In the genomic region with DNA sequence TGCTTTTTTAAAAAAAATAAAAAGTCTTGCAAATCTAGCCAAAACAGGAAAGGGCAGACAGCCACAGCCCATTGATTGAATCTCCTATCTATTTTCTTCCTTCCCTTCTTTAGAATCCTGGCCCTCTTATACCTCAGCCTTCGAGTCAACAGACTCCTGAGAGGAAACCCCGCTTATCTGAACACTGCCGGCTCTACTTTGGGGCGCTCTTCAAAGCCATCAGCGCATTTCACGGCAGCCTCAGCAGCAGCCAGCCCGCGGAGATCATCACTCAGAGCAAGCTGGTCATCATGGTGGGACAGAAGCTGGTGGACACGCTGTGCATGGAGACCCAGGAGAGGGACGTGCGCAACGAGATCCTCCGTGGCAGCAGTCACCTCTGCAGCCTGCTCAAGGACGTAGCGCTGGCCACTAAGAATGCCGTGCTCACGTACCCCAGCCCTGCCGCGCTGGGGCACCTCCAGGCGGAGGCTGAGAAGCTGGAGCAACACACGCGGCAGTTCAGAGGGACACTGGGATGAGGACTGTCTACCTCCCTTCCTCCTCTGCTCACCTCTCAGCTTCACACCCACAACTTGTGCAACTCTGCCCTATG, we compare ENCODE assay signal across 27 cellular contexts. TPM values are rescaled to one million over a fixed set of nuclear protein-coding genes. Genes with fewer than 3 reads are reported as not detected.
A peak's percentile ranks its signal among the peaks of the same experiment; 100 is the strongest.
DNase-seq lines count a peak whose midpoint lies in the region; ATAC-seq and TF ChIP-seq lines count a peak whose summit lies in the region.
"Had no signal": no experiment of that assay in that cellular context is flagged by ENCODE, and none has a peak within 500 bp of the region (broad histone marks: within the 10 kb centered on the region; RNA-seq: fewer than 3 reads in every experiment).

No MANE protein-coding gene starts in this region.

- H3K9me3 Mint-ChIP-seq in T-cell: no peaks in the 10 kb centered on the region
- H3K9me3 Mint-ChIP-seq: activated naive CD4-positive, alpha-beta T cell treated with anti-CD3 and anti-CD28 coated beads for 36 hours; activated T-cell treated with anti-CD3 and anti-CD28 coated beads, Interleukin-2, amount 50 U/mL, for 72 hours; immature natural killer cell; naive thymus-derived CD4-positive, alpha-beta T cell had no signal

- H3K4me1 ChIP-seq in ascending aorta: no peaks in the 10 kb centered on the region
- H3K4me1 ChIP-seq: colonic mucosa, esophagus squamous epithelium, left ventricle myocardium inferior, pancreas had no signal

- peak overlapping the region; percentile 58 to 73 for H3K27ac Mint-ChIP-seq in T-cell
- H3K27ac Mint-ChIP-seq: activated naive CD4-positive, alpha-beta T cell treated with anti-CD3 and anti-CD28 coated beads for 36 hours; activated T-cell treated with anti-CD3 and anti-CD28 coated beads, Interleukin-2, amount 50 U/mL, for 72 hours had no signal

- H3K4me3 Mint-ChIP-seq in T-cell: no peak overlapping the region
- H3K4me3 Mint-ChIP-seq: activated naive CD4-positive, alpha-beta T cell treated with anti-CD3 and anti-CD28 coated beads for 36 hours; activated T-cell treated with anti-CD3 and anti-CD28 coated beads, Interleukin-2, amount 50 U/mL, for 72 hours; immature natural killer cell; naive thymus-derived CD4-positive, alpha-beta T cell had no signal

- peaks cover 22 to 50% (median 30%) of the 10 kb centered on the region in 3 donors for H3K4me1 Mint-ChIP-seq in T-cell

- ATAC-seq in T-cell (replicated peaks in 1 of 4): no peak
- ATAC-seq: activated T-cell treated with anti-CD3 and anti-CD28 coated beads, Interleukin-2, amount 50 U/mL, for 72 hours; naive thymus-derived CD4-positive, alpha-beta T cell; pancreas; sciatic nerve; stimulated activated naive CD8-positive, alpha-beta T cell treated with anti-CD3 and anti-CD28 coated beads, Interleukin-15, Interleukin-2, amounts not matched to agents 100 U/mL and 50 U/mL, for 24 hours had no signal

- no peak overlapping the region for H3K4me3 ChIP-seq in ascending aorta
- H3K4me3 ChIP-seq: colonic mucosa, esophagus squamous epithelium, hepatocyte, left ventricle myocardium inferior, pancreas had no signal

- H3K36me3 Mint-ChIP-seq in T-cell: peaks cover 34% of the 10 kb centered on the region

- intact Hi-C loops in ascending aorta (cut with DNase I): no loop called here

- no peaks in the 10 kb centered on the region for H3K9me3 ChIP-seq in ascending aorta
- H3K9me3 ChIP-seq: colonic mucosa, esophagus squamous epithelium, left ventricle myocardium inferior, pancreas had no signal

- H3K27me3 ChIP-seq in ascending aorta: no peaks in the 10 kb centered on the region
- H3K27me3 ChIP-seq: colonic mucosa, esophagus squamous epithelium, hepatocyte, pancreas had no signal

- no peaks in the 10 kb centered on the region for H3K36me3 ChIP-seq in ascending aorta
- H3K36me3 ChIP-seq: colonic mucosa, esophagus squamous epithelium, left ventricle myocardium inferior, pancreas had no signal

- H3K27me3 Mint-ChIP-seq in T-cell: no peaks in the 10 kb centered on the region
- H3K27me3 Mint-ChIP-seq: naive thymus-derived CD4-positive, alpha-beta T cell had no signal

- no peak for TF ChIP-seq CTCF in ascending aorta (IDR thresholded peaks at IDR 0.05)

- CTCF ChIA-PET in T-cell (lab: Charles Lee): no interaction called here

- POLR2A ChIA-PET in T-cell (lab: Charles Lee): interaction anchor here in 1 of 2 donors (0.9 kb wide), 1 partner anchor 46 kb away, joined by 5 read pairs; a partner anchor contains a TSS

- DNase-seq in CMK (ENCODE audit: low read depth) (peak; percentile 86), GM03348 (ENCODE audit: low spot score) (peak; percentile 18), T-cell (no peak), left kidney (ENCODE audit: low read depth, low spot score) (peak; percentile 10), NCI-H526 (lab: John Stamatoyannopoulos, UW) (no peak), D341Med (ENCODE audit: low spot score) (no peak), ascending aorta (ENCODE audit: low spot score in 2 of 2) (no peak)
- DNase-seq: activated naive CD4-positive, alpha-beta T cell treated with anti-CD3 and anti-CD28 coated beads for 36 hours; activated T-cell treated with anti-CD3 and anti-CD28 coated beads, Interleukin-2, amount 50 U/mL, for 72 hours; colonic mucosa; esophagus squamous epithelium; GDM1; immature natural killer cell; KBM-7; left ventricle myocardium inferior; MM.1S; naive thymus-derived CD4-positive, alpha-beta T cell; NCI-H1436; NCI-H82; OCI-M1; pancreas; Right ventricle myocardium superior; stimulated activated naive CD8-positive, alpha-beta T cell treated with anti-CD3 and anti-CD28 coated beads, Interleukin-15, Interleukin-2, amounts not matched to agents 100 U/mL and 50 U/mL, for 24 hours; SW 1271 had no signal

- no peak overlapping the region for H3K27ac ChIP-seq in ascending aorta
- H3K27ac ChIP-seq: colonic mucosa, esophagus squamous epithelium, hepatocyte, left ventricle myocardium inferior, pancreas had no signal

RNA-seq across cellular contexts. Expression of a gene that starts 10.1 kb away (rescaled TPM):
- total RNA-seq in T-cell: 10 to 100 TPM; 55.8 to 69.7 (median 64.8) TPM
- 54.5 TPM for total RNA-seq in ascending aorta

RNA-seq across cellular contexts. Expression of a gene that starts 46.3 kb away (rescaled TPM):
- total RNA-seq in T-cell (10 to 100 TPM in 3 of 5 donors, 1 to 10 TPM in 2; 8.0 to 13.8 (median 11.2) TPM), ascending aorta (11.2 TPM)
- total RNA-seq: bronchial epithelial cell had no signal

Comparison
In these comparisons a context has a peak if more than half of its experiments do, and no peak if none do; other contexts are left out.
1. DNase-seq: peak in CMK (single experiment), GM03348 (single experiment) and left kidney (single experiment); none in T-cell (0 of 34), NCI-H526 (0 of 2), D341Med (single experiment) and ascending aorta (0 of 2).